ENCODE assay signal across 24 cellular contexts in the genomic region with DNA sequence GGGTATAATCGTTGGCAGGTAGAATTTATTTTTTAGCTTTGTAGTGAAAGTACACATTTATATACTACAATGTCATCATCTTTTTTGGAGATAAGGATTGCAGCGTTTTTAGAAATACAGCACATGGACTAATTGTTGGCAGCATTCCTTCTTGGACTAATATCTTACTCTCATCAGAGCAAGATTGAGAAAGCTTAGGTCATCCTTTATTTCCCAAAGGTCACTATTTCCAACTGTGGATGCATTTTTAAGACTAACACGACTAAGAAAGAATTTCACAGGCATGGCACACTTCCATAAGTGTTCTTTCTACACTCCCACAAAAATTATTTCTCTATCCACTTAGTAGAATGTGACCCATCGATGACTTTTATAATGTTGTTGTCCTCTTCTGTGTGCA.
A peak's percentile ranks its signal among the peaks of the same experiment; 100 is the strongest.
DNase-seq lines count a peak whose midpoint lies in the region; ATAC-seq and TF ChIP-seq lines count a peak whose summit lies in the region.
"Had no signal": no experiment of that assay in that cellular context is flagged by ENCODE, and none has a peak within 500 bp of the region (broad histone marks: within the 10 kb centered on the region; RNA-seq: fewer than 3 reads in every experiment).

No MANE protein-coding gene starts in this region.

- no peak for TF ChIP-seq CTCF in fibroblast of mammary gland (conservative IDR thresholded peaks at IDR 0.05; ENCODE audit: control insufficient read depth, insufficient read depth, low read depth, low read length)

- ATAC-seq in sciatic nerve (peak; percentile 77), HG02938 (IDR thresholded peaks at IDR 0.05; ENCODE audit: unreplicated experiment) (no peak)

- intact Hi-C loops in sciatic nerve (cut with DNase I) = no loop called here

- DNase-seq in NCI-H2227 treated with DMSO at 0.1 percent for 48 hours (lab: John Stamatoyannopoulos, UW) = peak; percentile 44
- DNase-seq in NCI-H2227 (lab: John Stamatoyannopoulos, UW; ENCODE audit: unreplicated experiment) = no peak
- DNase-seq in amniotic epithelial cell (ENCODE audit: low read depth) = peak; percentile 8
- peak; percentile 75 for DNase-seq in fibroblast of mammary gland (ENCODE audit: low read depth)
- no peak for DNase-seq in sciatic nerve (ENCODE audit: low spot score)
- DNase-seq in GM19238 (ENCODE audit: insufficient read length, low spot score) = no peak
- no peak for DNase-seq in stimulated activated CD4-positive, alpha-beta T cell treated with anti-CD3 and anti-CD28 coated beads, Interleukin-2, amount 100 ng/mL, for 24 hours
- DNase-seq: CD4-positive, CD25-positive, alpha-beta regulatory T cell; COR-L47; DMS 273 treated with DMSO at 0.1 percent for 48 hours; DND-41; GDM1; Karpas-422; MM.1S; NCI-H1092; NCI-H146; NCI-H2081; NCI-H2171 treated with DMSO at 0.1 percent for 48 hours; NCI-H510A; NCI-H774; SHP77; SK-N-SH had no signal

- H3K4me3 ChIP-seq in fibroblast of mammary gland (ENCODE audit: control insufficient read depth, low read depth, low read length) = no peak overlapping the region
- H3K4me3 ChIP-seq: HAP-1 had no signal

Comparison
In these comparisons a context has a peak if more than half of its experiments do, and no peak if none do; other contexts are left out.
1. DNase-seq: peak in NCI-H2227 treated with DMSO at 0.1 percent for 48 hours (single experiment), amniotic epithelial cell (single experiment) and fibroblast of mammary gland (single experiment); none in NCI-H2227 (single experiment), sciatic nerve (single experiment), GM19238 (single experiment) and stimulated activated CD4-positive, alpha-beta T cell treated with anti-CD3 and anti-CD28 coated beads, Interleukin-2, amount 100 ng/mL, for 24 hours (0 of 2).